ENCODE assay signal across 1 cellular context in genomic region chr15:63121382-63122001, GRCh38.
A peak's percentile ranks its signal among the peaks of the same experiment; 100 is the strongest.
TF ChIP-seq lines count a peak whose summit lies in the region.

A gene with protein sequence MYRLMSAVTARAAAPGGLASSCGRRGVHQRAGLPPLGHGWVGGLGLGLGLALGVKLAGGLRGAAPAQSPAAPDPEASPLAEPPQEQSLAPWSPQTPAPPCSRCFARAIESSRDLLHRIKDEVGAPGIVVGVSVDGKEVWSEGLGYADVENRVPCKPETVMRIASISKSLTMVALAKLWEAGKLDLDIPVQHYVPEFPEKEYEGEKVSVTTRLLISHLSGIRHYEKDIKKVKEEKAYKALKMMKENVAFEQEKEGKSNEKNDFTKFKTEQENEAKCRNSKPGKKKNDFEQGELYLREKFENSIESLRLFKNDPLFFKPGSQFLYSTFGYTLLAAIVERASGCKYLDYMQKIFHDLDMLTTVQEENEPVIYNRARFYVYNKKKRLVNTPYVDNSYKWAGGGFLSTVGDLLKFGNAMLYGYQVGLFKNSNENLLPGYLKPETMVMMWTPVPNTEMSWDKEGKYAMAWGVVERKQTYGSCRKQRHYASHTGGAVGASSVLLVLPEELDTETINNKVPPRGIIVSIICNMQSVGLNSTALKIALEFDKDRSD (plus strand): TSS chr15:63121861. CDS start chr15:63121872, 11 bp downstream.

TF ChIP-seq in IMR-90, 13 proteins besides CTCF, POLR2A, EP300 and RAD21 (continued from another document):
- TF ChIP-seq SMC3 (IDR thresholded peaks at IDR 0.05; ENCODE audit: low read depth, low read length), result 0 out of 2 replicates have a peak, but pooled peaks have one; percentile 2
